In the genomic region with DNA sequence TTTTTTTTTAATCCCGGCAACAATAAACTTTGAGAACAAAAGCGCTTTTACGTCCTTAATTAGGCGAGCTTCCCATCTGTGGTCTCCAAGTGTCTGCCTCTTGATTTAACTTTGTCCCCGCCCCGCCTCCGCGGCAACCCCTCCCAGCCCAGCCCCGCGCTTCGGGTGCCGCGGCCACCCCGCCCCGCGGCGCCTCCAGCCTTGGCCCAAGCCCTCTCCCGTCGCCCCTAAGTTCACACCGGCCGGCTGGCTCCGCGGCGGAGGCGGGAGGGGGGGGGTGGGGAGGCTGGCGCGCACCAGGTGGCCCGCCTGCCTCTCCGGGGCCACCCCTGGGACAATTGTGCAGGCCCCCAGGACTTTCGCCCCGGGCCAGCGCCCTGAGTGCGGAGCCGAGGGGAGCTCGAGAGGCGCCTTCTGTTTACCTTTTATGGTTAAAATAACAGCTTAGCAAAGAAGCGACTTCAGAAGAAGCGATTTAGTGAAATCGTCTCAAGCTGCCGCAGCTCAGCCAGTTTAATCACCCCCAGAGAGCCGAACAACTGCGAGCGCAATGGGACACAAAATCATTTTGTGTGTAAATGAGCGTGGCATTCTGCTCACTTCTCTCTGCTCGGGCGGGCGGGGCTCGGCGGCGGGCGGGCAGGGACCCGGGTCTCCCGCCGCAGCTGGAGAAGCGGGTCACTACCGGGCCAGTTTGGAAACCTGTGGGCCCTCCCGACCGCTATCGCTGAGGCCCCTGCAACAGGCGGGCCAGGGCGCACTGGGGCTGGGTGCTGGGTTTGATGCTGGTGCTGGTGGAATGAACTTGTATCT, we compare ENCODE assay signal across 8 cellular contexts. TPM values are rescaled to one million over a fixed set of nuclear protein-coding genes. Genes with fewer than 3 reads are reported as not detected.
A peak's percentile ranks its signal among the peaks of the same experiment; 100 is the strongest.
DNase-seq lines count a peak whose midpoint lies in the region; ATAC-seq and TF ChIP-seq lines count a peak whose summit lies in the region.

No MANE protein-coding gene starts in this region.

- H3K9me3 Mint-ChIP-seq in CD8-positive, alpha-beta memory T cell: no peaks in the 10 kb centered on the region
- H3K9me3 Mint-ChIP-seq in stimulated activated effector memory CD8-positive, alpha-beta T cell treated with anti-CD3 and anti-CD28 coated beads, Interleukin-12 subunit alpha, Interleukin-12 subunit beta, amount 100 ng/mL, for 72 hours: no peaks in the 10 kb centered on the region

- peak overlapping the region; percentile 51 to 88 (median 80) for H3K4me3 Mint-ChIP-seq in CD8-positive, alpha-beta memory T cell
- H3K4me3 Mint-ChIP-seq in stimulated activated effector memory CD8-positive, alpha-beta T cell treated with anti-CD3 and anti-CD28 coated beads, Interleukin-12 subunit alpha, Interleukin-12 subunit beta, amount 100 ng/mL, for 72 hours: peak overlapping the region; percentile 66

- H3K4me1 Mint-ChIP-seq in CD8-positive, alpha-beta memory T cell: peaks cover 0 to 11% (median 0%) of the 10 kb centered on the region in 3 donors
- H3K4me1 Mint-ChIP-seq in stimulated activated effector memory CD8-positive, alpha-beta T cell treated with anti-CD3 and anti-CD28 coated beads, Interleukin-12 subunit alpha, Interleukin-12 subunit beta, amount 100 ng/mL, for 72 hours: no peaks in the 10 kb centered on the region

- POLR2A ChIA-PET in CD8-positive, alpha-beta memory T cell (lab: Charles Lee): no interaction called here

- no peak for DNase-seq in CD8-positive, alpha-beta memory T cell
- DNase-seq in NCI-H526 treated with DMSO at 0.1 percent for 48 hours (lab: John Stamatoyannopoulos, UW) (peak; percentile 62), breast epithelium (ENCODE audit: low spot score in 2 of 2) (no peak), iris pigment epithelial cell (ENCODE audit: low read depth) (peak; percentile 74), SW 1271 (lab: John Stamatoyannopoulos, UW) (no peak), NCI-H2081 treated with DMSO at 0.1 percent for 48 hours (lab: John Stamatoyannopoulos, UW) (no peak), inferior parietal cortex (ENCODE audit: extremely low spot score) (no peak)
- no peak for DNase-seq in stimulated activated effector memory CD8-positive, alpha-beta T cell treated with anti-CD3 and anti-CD28 coated beads, Interleukin-12 subunit alpha, Interleukin-12 subunit beta, amount 100 ng/mL, for 72 hours (ENCODE audit: low spot score in 2 of 2)

- ATAC-seq in stimulated activated effector memory CD8-positive, alpha-beta T cell treated with anti-CD3 and anti-CD28 coated beads, Interleukin-12 subunit alpha, Interleukin-12 subunit beta, amount 100 ng/mL, for 72 hours: no peak

- H3K4me1 ChIP-seq in CD8-positive, alpha-beta memory T cell (ENCODE audit: insufficient read depth, low read length): no peaks in the 10 kb centered on the region
- peaks cover 6 to 7% of the 10 kb centered on the region in 2 donors for H3K4me1 ChIP-seq in breast epithelium

- H3K27me3 Mint-ChIP-seq in CD8-positive, alpha-beta memory T cell: peaks cover 13 to 39% of the 10 kb centered on the region in 2 donors

- CTCF ChIA-PET in CD8-positive, alpha-beta memory T cell (lab: Charles Lee): no interaction called here

- peak overlapping the region in 1 of 8 donors; percentile 17 for H3K27ac Mint-ChIP-seq in CD8-positive, alpha-beta memory T cell
- H3K27ac Mint-ChIP-seq in stimulated activated effector memory CD8-positive, alpha-beta T cell treated with anti-CD3 and anti-CD28 coated beads, Interleukin-12 subunit alpha, Interleukin-12 subunit beta, amount 100 ng/mL, for 72 hours: no peak overlapping the region

- H3K36me3 Mint-ChIP-seq in CD8-positive, alpha-beta memory T cell: no peaks in the 10 kb centered on the region
- no peaks in the 10 kb centered on the region for H3K36me3 Mint-ChIP-seq in stimulated activated effector memory CD8-positive, alpha-beta T cell treated with anti-CD3 and anti-CD28 coated beads, Interleukin-12 subunit alpha, Interleukin-12 subunit beta, amount 100 ng/mL, for 72 hours

- peaks cover 13% of the 10 kb centered on the region for H3K27me3 ChIP-seq in CD8-positive, alpha-beta memory T cell (ENCODE audit: insufficient read depth, low read length, poor library complexity, severe bottlenecking)
- H3K27me3 ChIP-seq in breast epithelium: no peaks in the 10 kb centered on the region

- intact Hi-C loops in breast epithelium (cut with DNase I; ENCODE audit: low total_unique reads): no loop called here

- no peak overlapping the region for H3K27ac ChIP-seq in CD8-positive, alpha-beta memory T cell (ENCODE audit: low read depth, low read length)
- H3K27ac ChIP-seq in breast epithelium: peak overlapping the region; percentile 69 to 99

- H3K4me3 ChIP-seq in CD8-positive, alpha-beta memory T cell (ENCODE audit: low read length): no peak overlapping the region
- peak overlapping the region; percentile 61 to 99 (median 86) for H3K4me3 ChIP-seq in breast epithelium

- H3K36me3 ChIP-seq in CD8-positive, alpha-beta memory T cell (ENCODE audit: insufficient read depth, low read length): no peaks in the 10 kb centered on the region
- no peaks in the 10 kb centered on the region for H3K36me3 ChIP-seq in breast epithelium

- H3K9me3 ChIP-seq in CD8-positive, alpha-beta memory T cell (ENCODE audit: low read length): no peaks in the 10 kb centered on the region
- no peaks in the 10 kb centered on the region for H3K9me3 ChIP-seq in breast epithelium

- no peak for TF ChIP-seq CTCF in breast epithelium (IDR thresholded peaks at IDR 0.05)

- TF ChIP-seq POLR2A in breast epithelium (IDR thresholded peaks at IDR 0.05): no peak

RNA-seq across cellular contexts. Expression of gene KCTD15, which starts 1.4 kb away (rescaled TPM):
- total RNA-seq in CD8-positive, alpha-beta memory T cell: 1 to 10 TPM; 3.6 to 4.1 TPM
- 0.28 TPM for polyA plus RNA-seq in CD8-positive, alpha-beta memory T cell
- 10 to 100 TPM; 14.6 to 52.4 (median 36.1) TPM for total RNA-seq in breast epithelium

Comparison
In these comparisons a context has a peak if more than half of its experiments do, and no peak if none do; other contexts are left out.
1. DNase-seq: peak in NCI-H526 treated with DMSO at 0.1 percent for 48 hours (single experiment) and iris pigment epithelial cell (single experiment); none in CD8-positive, alpha-beta memory T cell (0 of 5), breast epithelium (0 of 2), stimulated activated effector memory CD8-positive, alpha-beta T cell treated with anti-CD3 and anti-CD28 coated beads, Interleukin-12 subunit alpha, Interleukin-12 subunit beta, amount 100 ng/mL, for 72 hours (0 of 2), SW 1271 (0 of 2), NCI-H2081 treated with DMSO at 0.1 percent for 48 hours (single experiment) and inferior parietal cortex (single experiment).